Comparison of ENCODE assay signal across 19 cellular contexts in the genomic region with DNA sequence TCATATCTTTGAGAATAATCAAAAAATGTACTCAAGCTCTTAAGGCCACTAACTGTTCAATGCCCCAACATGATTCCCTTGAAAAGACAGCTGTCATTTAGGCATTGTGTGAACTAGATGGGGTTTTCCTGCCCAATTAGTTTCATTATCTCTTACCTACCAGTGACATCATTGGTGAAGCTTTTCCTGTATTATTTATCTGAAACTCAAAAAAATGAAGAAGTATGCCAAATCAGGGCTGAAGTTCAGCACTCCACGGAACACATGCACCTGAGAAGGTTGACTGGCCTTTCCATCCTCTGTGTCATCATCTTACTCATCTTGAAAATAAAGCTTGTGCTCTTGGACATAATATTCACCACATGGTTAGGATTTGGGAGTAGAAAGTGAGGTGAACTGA.
DNase-seq lines count a peak whose midpoint lies in the region; ATAC-seq and TF ChIP-seq lines count a peak whose summit lies in the region.
"Had no signal": no experiment of that assay in that cellular context is flagged by ENCODE, and none has a peak within 500 bp of the region (broad histone marks: within the 10 kb centered on the region; RNA-seq: fewer than 3 reads in every experiment).

No MANE protein-coding gene starts in this region.

- no peak for TF ChIP-seq CTCF in epithelial cell of esophagus (IDR thresholded peaks at IDR 0.05; ENCODE audit: insufficient read depth, low read depth, low read length, missing control alignments)

- no peaks in the 10 kb centered on the region for H3K4me1 Mint-ChIP-seq in natural killer cell treated with Interleukin-12 subunit alpha and Interleukin-12 subunit beta and Interleukin-15 and Interleukin-18, amount 100 ng/mL, for 72 hours (ENCODE audit: low read depth in 2 of 2)
- H3K4me1 Mint-ChIP-seq: activated CD4-positive, alpha-beta T cell treated with anti-CD3 and anti-CD28 coated beads, Interleukin-2, amount 10 ng/mL, durations not matched to agents 24 days and 14 days had no signal

- no peak overlapping the region for H3K4me3 Mint-ChIP-seq in natural killer cell treated with Interleukin-12 subunit alpha and Interleukin-12 subunit beta and Interleukin-15 and Interleukin-18, amount 100 ng/mL, for 72 hours
- H3K4me3 Mint-ChIP-seq: activated CD4-positive, alpha-beta T cell treated with anti-CD3 and anti-CD28 coated beads, Interleukin-2, amount 10 ng/mL, durations not matched to agents 24 days and 14 days; B cell; endodermal cell; nephron progenitor cell had no signal

- ATAC-seq in GM18508 (IDR thresholded peaks at IDR 0.05; ENCODE audit: insufficient read depth, unreplicated experiment) (peak; percentile 75), GM21360 (IDR thresholded peaks at IDR 0.05; ENCODE audit: unreplicated experiment) (peak; percentile 57), HG03175 (IDR thresholded peaks at IDR 0.05; ENCODE audit: unreplicated experiment) (peak; percentile 68)
- ATAC-seq in natural killer cell treated with Interleukin-12 subunit alpha and Interleukin-12 subunit beta and Interleukin-15 and Interleukin-18, amount 100 ng/mL, for 72 hours, result no peak
- ATAC-seq: lower lobe of right lung had no signal

- no peaks in the 10 kb centered on the region for H3K9me3 Mint-ChIP-seq in natural killer cell treated with Interleukin-12 subunit alpha and Interleukin-12 subunit beta and Interleukin-15 and Interleukin-18, amount 100 ng/mL, for 72 hours
- H3K9me3 Mint-ChIP-seq: endodermal cell, nephron progenitor cell had no signal

- peaks cover 0 to 3% of the 10 kb centered on the region in 2 donors for H3K27me3 Mint-ChIP-seq in natural killer cell treated with Interleukin-12 subunit alpha and Interleukin-12 subunit beta and Interleukin-15 and Interleukin-18, amount 100 ng/mL, for 72 hours
- H3K27me3 Mint-ChIP-seq: activated CD4-positive, alpha-beta T cell treated with anti-CD3 and anti-CD28 coated beads, Interleukin-2, amount 10 ng/mL, durations not matched to agents 24 days and 14 days; B cell had no signal

- peak; percentile 16 for DNase-seq in epithelial cell of esophagus (ENCODE audit: low read depth)
- DNase-seq in natural killer cell treated with Interleukin-12 subunit alpha and Interleukin-12 subunit beta and Interleukin-15 and Interleukin-18, amount 100 ng/mL, for 72 hours (ENCODE audit: low spot score), result no peak
- DNase-seq in GOT3 (lab: John Stamatoyannopoulos, UW), result no peak
- no peak for DNase-seq in activated CD4-positive, alpha-beta T cell treated with anti-CD3 and anti-CD28 coated beads for 48 hours
- no peak for DNase-seq in HuH-7 (ENCODE audit: low spot score)
- DNase-seq: activated CD4-positive, alpha-beta T cell treated with anti-CD3 and anti-CD28 coated beads, Interleukin-2, amount 10 ng/mL, durations not matched to agents 24 days and 14 days; endodermal cell; Kasumi-1; lower lobe of right lung; NCI-H1436; NCI-H510A; nephron progenitor cell; retina; T-helper 1 cell; tibial artery had no signal

- H3K36me3 Mint-ChIP-seq in natural killer cell treated with Interleukin-12 subunit alpha and Interleukin-12 subunit beta and Interleukin-15 and Interleukin-18, amount 100 ng/mL, for 72 hours, result no peaks in the 10 kb centered on the region

- H3K4me3 ChIP-seq in epithelial cell of esophagus (ENCODE audit: low read length), result no peak overlapping the region
- H3K4me3 ChIP-seq: lower lobe of right lung, tibial artery had no signal

- no peak overlapping the region for H3K27ac Mint-ChIP-seq in natural killer cell treated with Interleukin-12 subunit alpha and Interleukin-12 subunit beta and Interleukin-15 and Interleukin-18, amount 100 ng/mL, for 72 hours
- H3K27ac Mint-ChIP-seq: activated CD4-positive, alpha-beta T cell treated with anti-CD3 and anti-CD28 coated beads, Interleukin-2, amount 10 ng/mL, durations not matched to agents 24 days and 14 days; B cell; endodermal cell; nephron progenitor cell had no signal

Comparison
In these comparisons a context has a peak if more than half of its experiments do, and no peak if none do; other contexts are left out.
1. ATAC-seq: peak in GM18508 (single experiment), GM21360 (single experiment) and HG03175 (single experiment); none in natural killer cell treated with Interleukin-12 subunit alpha and Interleukin-12 subunit beta and Interleukin-15 and Interleukin-18, amount 100 ng/mL, for 72 hours (0 of 2).